Comparison of ENCODE assay signal across 1 cellular context in genomic region chr10:102917314-102917961, GRCh38.
TF ChIP-seq lines count a peak whose summit lies in the region.

No MANE protein-coding gene starts in this region.

TF ChIP-seq in HepG2, 621 proteins besides CTCF, POLR2A, EP300 and RAD21 (continued from another document and continues in another):
- no peak for TF ChIP-seq TAF1 (CRISPR knock-in tag; IDR thresholded peaks at IDR 0.05)
- TF ChIP-seq BATF2 (CRISPR knock-in tag; IDR thresholded peaks at IDR 0.05), result no peak
- TF ChIP-seq MBNL3 (CRISPR knock-in tag; conservative IDR thresholded peaks at IDR 0.05), result no peak
- TF ChIP-seq ZNF318 (CRISPR knock-in tag; IDR thresholded peaks at IDR 0.05), result no peak
- no peak for TF ChIP-seq ZNF451 (CRISPR knock-in tag; IDR thresholded peaks at IDR 0.05)
- TF ChIP-seq, protein P1, sequence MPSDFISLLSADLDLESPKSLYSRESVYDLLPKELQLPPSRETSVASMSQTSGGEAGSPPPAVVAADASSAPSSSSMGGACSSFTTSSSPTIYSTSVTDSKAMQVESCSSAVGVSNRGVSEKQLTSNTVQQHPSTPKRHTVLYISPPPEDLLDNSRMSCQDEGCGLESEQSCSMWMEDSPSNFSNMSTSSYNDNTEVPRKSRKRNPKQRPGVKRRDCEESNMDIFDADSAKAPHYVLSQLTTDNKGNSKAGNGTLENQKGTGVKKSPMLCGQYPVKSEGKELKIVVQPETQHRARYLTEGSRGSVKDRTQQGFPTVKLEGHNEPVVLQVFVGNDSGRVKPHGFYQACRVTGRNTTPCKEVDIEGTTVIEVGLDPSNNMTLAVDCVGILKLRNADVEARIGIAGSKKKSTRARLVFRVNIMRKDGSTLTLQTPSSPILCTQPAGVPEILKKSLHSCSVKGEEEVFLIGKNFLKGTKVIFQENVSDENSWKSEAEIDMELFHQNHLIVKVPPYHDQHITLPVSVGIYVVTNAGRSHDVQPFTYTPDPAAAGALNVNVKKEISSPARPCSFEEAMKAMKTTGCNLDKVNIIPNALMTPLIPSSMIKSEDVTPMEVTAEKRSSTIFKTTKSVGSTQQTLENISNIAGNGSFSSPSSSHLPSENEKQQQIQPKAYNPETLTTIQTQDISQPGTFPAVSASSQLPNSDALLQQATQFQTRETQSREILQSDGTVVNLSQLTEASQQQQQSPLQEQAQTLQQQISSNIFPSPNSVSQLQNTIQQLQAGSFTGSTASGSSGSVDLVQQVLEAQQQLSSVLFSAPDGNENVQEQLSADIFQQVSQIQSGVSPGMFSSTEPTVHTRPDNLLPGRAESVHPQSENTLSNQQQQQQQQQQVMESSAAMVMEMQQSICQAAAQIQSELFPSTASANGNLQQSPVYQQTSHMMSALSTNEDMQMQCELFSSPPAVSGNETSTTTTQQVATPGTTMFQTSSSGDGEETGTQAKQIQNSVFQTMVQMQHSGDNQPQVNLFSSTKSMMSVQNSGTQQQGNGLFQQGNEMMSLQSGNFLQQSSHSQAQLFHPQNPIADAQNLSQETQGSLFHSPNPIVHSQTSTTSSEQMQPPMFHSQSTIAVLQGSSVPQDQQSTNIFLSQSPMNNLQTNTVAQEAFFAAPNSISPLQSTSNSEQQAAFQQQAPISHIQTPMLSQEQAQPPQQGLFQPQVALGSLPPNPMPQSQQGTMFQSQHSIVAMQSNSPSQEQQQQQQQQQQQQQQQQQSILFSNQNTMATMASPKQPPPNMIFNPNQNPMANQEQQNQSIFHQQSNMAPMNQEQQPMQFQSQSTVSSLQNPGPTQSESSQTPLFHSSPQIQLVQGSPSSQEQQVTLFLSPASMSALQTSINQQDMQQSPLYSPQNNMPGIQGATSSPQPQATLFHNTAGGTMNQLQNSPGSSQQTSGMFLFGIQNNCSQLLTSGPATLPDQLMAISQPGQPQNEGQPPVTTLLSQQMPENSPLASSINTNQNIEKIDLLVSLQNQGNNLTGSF (CRISPR knock-in tag; IDR thresholded peaks at IDR 0.05), result no peak
- TF ChIP-seq ZNF704 (CRISPR knock-in tag; IDR thresholded peaks at IDR 0.05; ENCODE audit: borderline replicate concordance), result peak; percentile 70; the same call in 1 of the 2 replicates
- no peak for TF ChIP-seq ZNF740 (CRISPR knock-in tag; IDR thresholded peaks at IDR 0.05)
- peak; percentile 4; the same call in 1 of the 2 replicates for TF ChIP-seq PHF20 (CRISPR knock-in tag; IDR thresholded peaks at IDR 0.05)
- TF ChIP-seq TBX3 (IDR thresholded peaks at IDR 0.05; ENCODE audit: borderline replicate concordance), result no peak
- peak; percentile 34 for TF ChIP-seq SRSF1 (optimal IDR thresholded peaks at IDR 0.05; ENCODE audit: low read depth, low read length)
- no peak for TF ChIP-seq SP140L (CRISPR knock-in tag; IDR thresholded peaks at IDR 0.05; ENCODE audit: borderline replicate concordance)
- TF ChIP-seq, protein P2, sequence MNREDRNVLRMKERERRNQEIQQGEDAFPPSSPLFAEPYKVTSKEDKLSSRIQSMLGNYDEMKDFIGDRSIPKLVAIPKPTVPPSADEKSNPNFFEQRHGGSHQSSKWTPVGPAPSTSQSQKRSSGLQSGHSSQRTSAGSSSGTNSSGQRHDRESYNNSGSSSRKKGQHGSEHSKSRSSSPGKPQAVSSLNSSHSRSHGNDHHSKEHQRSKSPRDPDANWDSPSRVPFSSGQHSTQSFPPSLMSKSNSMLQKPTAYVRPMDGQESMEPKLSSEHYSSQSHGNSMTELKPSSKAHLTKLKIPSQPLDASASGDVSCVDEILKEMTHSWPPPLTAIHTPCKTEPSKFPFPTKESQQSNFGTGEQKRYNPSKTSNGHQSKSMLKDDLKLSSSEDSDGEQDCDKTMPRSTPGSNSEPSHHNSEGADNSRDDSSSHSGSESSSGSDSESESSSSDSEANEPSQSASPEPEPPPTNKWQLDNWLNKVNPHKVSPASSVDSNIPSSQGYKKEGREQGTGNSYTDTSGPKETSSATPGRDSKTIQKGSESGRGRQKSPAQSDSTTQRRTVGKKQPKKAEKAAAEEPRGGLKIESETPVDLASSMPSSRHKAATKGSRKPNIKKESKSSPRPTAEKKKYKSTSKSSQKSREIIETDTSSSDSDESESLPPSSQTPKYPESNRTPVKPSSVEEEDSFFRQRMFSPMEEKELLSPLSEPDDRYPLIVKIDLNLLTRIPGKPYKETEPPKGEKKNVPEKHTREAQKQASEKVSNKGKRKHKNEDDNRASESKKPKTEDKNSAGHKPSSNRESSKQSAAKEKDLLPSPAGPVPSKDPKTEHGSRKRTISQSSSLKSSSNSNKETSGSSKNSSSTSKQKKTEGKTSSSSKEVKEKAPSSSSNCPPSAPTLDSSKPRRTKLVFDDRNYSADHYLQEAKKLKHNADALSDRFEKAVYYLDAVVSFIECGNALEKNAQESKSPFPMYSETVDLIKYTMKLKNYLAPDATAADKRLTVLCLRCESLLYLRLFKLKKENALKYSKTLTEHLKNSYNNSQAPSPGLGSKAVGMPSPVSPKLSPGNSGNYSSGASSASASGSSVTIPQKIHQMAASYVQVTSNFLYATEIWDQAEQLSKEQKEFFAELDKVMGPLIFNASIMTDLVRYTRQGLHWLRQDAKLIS (CRISPR knock-in tag; IDR thresholded peaks at IDR 0.05), result no peak
- TF ChIP-seq SUZ12 (IDR thresholded peaks at IDR 0.05; ENCODE audit: low read depth, low read length), result no peak
- TF ChIP-seq ZNF607 (CRISPR knock-in tag; IDR thresholded peaks at IDR 0.05; ENCODE audit: borderline replicate concordance), result peak; percentile 46
- no peak for TF ChIP-seq CENPX (CRISPR knock-in tag; IDR thresholded peaks at IDR 0.05)
- no peak; the same call in 1 of the 2 replicates for TF ChIP-seq ZNF224 (CRISPR knock-in tag; IDR thresholded peaks at IDR 0.05)
- TF ChIP-seq MYC (CRISPR knock-in tag; IDR thresholded peaks at IDR 0.05; ENCODE audit: borderline replicate concordance), result peak; percentile 36; the same call in 1 of the 2 replicates
- TF ChIP-seq HMG20A (CRISPR knock-in tag; IDR thresholded peaks at IDR 0.05; ENCODE audit: borderline replicate concordance), result no peak
- no peak for TF ChIP-seq RXRB (CRISPR knock-in tag; IDR thresholded peaks at IDR 0.05; ENCODE audit: borderline replicate concordance)
- TF ChIP-seq POGZ (CRISPR knock-in tag; IDR thresholded peaks at IDR 0.05), result no peak
- no peak for TF ChIP-seq ZNF383 (CRISPR knock-in tag; IDR thresholded peaks at IDR 0.05; ENCODE audit: borderline replicate concordance)
- TF ChIP-seq, protein P3, sequence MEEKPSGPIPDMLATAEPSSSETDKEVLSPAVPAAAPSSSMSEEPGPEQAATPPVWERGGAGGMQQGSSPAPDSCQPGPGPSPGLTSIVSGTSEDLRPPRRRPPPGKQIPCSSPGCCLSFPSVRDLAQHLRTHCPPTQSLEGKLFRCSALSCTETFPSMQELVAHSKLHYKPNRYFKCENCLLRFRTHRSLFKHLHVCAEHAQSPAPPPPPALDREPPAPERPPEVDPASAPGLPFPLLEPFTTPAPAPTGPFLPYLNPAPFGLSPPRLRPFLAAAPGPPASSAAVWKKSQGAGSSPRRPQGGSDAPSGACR (CRISPR knock-in tag; IDR thresholded peaks at IDR 0.05), result peak; percentile 86; the same call in 1 of the 2 replicates
- peak; percentile 54; the same call in 1 of the 2 replicates for TF ChIP-seq TGIF2 (CRISPR knock-in tag; IDR thresholded peaks at IDR 0.05)
- TF ChIP-seq IRF2 (CRISPR knock-in tag; IDR thresholded peaks at IDR 0.05), result no peak
- TF ChIP-seq NBN (conservative IDR thresholded peaks at IDR 0.05), result no peak
- 0 out of 2 replicates have a peak, but pooled peaks have one; percentile 38 for TF ChIP-seq ZFP90 (CRISPR knock-in tag; IDR thresholded peaks at IDR 0.05; ENCODE audit: borderline replicate concordance)
- TF ChIP-seq HNRNPUL1 (IDR thresholded peaks at IDR 0.05; ENCODE audit: low read depth, low read length), result no peak
- TF ChIP-seq ZNF556 (CRISPR knock-in tag; IDR thresholded peaks at IDR 0.05; ENCODE audit: borderline replicate concordance), result no peak
- TF ChIP-seq ZNF350 (CRISPR knock-in tag; IDR thresholded peaks at IDR 0.05; ENCODE audit: borderline replicate concordance, low read depth), result peak; percentile 64; the same call in 1 of the 2 replicates
- no peak for TF ChIP-seq NFE2L1 (CRISPR knock-in tag; IDR thresholded peaks at IDR 0.05; ENCODE audit: borderline replicate concordance)
- TF ChIP-seq ZNF10 (CRISPR knock-in tag; IDR thresholded peaks at IDR 0.05; ENCODE audit: borderline replicate concordance, low read depth), result no peak
- TF ChIP-seq KDM6A (CRISPR knock-in tag; IDR thresholded peaks at IDR 0.05; ENCODE audit: low read depth), result no peak
- no peak for TF ChIP-seq ZNF724P (CRISPR knock-in tag; IDR thresholded peaks at IDR 0.05; ENCODE audit: borderline replicate concordance)
- no peak for TF ChIP-seq ZNF33B (CRISPR knock-in tag; IDR thresholded peaks at IDR 0.05)
- no peak for TF ChIP-seq ZFP36 (IDR thresholded peaks at IDR 0.05; ENCODE audit: borderline replicate concordance, low read depth, low read length, partially characterized antibody)
- TF ChIP-seq, protein P4, sequence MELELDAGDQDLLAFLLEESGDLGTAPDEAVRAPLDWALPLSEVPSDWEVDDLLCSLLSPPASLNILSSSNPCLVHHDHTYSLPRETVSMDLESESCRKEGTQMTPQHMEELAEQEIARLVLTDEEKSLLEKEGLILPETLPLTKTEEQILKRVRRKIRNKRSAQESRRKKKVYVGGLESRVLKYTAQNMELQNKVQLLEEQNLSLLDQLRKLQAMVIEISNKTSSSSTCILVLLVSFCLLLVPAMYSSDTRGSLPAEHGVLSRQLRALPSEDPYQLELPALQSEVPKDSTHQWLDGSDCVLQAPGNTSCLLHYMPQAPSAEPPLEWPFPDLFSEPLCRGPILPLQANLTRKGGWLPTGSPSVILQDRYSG (CRISPR knock-in tag; IDR thresholded peaks at IDR 0.05), result no peak
- no peak for TF ChIP-seq MTA3 (CRISPR knock-in tag; IDR thresholded peaks at IDR 0.05)
- TF ChIP-seq PHF8 (CRISPR knock-in tag; IDR thresholded peaks at IDR 0.05), result no peak
- TF ChIP-seq CHD4 (IDR thresholded peaks at IDR 0.05; ENCODE audit: borderline replicate concordance, low read length), result no peak
- no peak for TF ChIP-seq ADNP (CRISPR knock-in tag; IDR thresholded peaks at IDR 0.05)
- 0 out of 2 replicates have a peak, but pooled peaks have one; percentile 62 for TF ChIP-seq ZBTB42 (CRISPR knock-in tag; IDR thresholded peaks at IDR 0.05)
- TF ChIP-seq SATB2 (CRISPR knock-in tag; IDR thresholded peaks at IDR 0.05), result no peak
- no peak for TF ChIP-seq ZNF720 (CRISPR knock-in tag; IDR thresholded peaks at IDR 0.05)
